12 cellular contexts compared by ENCODE assay signal in genomic region chr2:85649201-85650190, GRCh38. TPM values are rescaled to one million over a fixed set of nuclear protein-coding genes. Genes with fewer than 3 reads are reported as not detected.
DNase-seq lines count a peak whose midpoint lies in the region; TF ChIP-seq lines count a peak whose summit lies in the region.
"Had no signal": no experiment of that assay in that cellular context is flagged by ENCODE, and none has a peak within 500 bp of the region (broad histone marks: within the 10 kb centered on the region; RNA-seq: fewer than 3 reads in every experiment).

No MANE protein-coding gene starts in this region.

- DNase-seq in EH (ENCODE audit: low read depth), result peak; percentile 90
- peak; percentile 71 for DNase-seq in MG63
- DNase-seq in dermis blood vessel endothelial cell, result peak; percentile 46
- DNase-seq in renal cortical epithelial cell (ENCODE audit: low read depth), result peak; percentile 19
- DNase-seq in NCI-H748 treated with DMSO at 0.1 percent for 48 hours (lab: John Stamatoyannopoulos, UW), result no peak
- DNase-seq in germinal center (ENCODE audit: low spot score), result no peak
- no peak for DNase-seq in spleen
- no peak for DNase-seq in DMS79 (lab: John Stamatoyannopoulos, UW)

- peaks cover 0 to 25% (median 12%) of the 10 kb centered on the region in 6 donors for H3K4me1 ChIP-seq in spleen

- TF ChIP-seq CTCF in spleen (IDR thresholded peaks at IDR 0.05 in 8 of 11, conservative IDR thresholded peaks at IDR 0.05 in 3 of 11), result no peak

- H3K36me3 ChIP-seq in MG63 (peaks cover 83% of the 10 kb centered on the region), spleen (peaks cover 3 to 100% (median 82%) of the 10 kb centered on the region in 6 donors)

- intact Hi-C loops in spleen (cut with DNase I; ENCODE audit: low total_unique reads), result no loop called here

- H3K9me3 ChIP-seq in MG63 (no peaks in the 10 kb centered on the region), spleen (no peaks in the 10 kb centered on the region)
- H3K9me3 ChIP-seq: thoracic aorta had no signal

- H3K27ac ChIP-seq in spleen, result no peak overlapping the region
- H3K27ac ChIP-seq: epithelial cell of prostate had no signal

- H3K4me3 ChIP-seq in MG63 (no peak overlapping the region), spleen (no peak overlapping the region)
- H3K4me3 ChIP-seq: thoracic aorta had no signal

- H3K27me3 ChIP-seq in MG63, result no peaks in the 10 kb centered on the region
- no peaks in the 10 kb centered on the region for H3K27me3 ChIP-seq in spleen (replicated peaks in 1 of 7)

- no peak for TF ChIP-seq POLR2A in spleen (IDR thresholded peaks at IDR 0.05)

- WGBS in spleen, 5 donors, result 87 to 94% (median 91%) methylated on average over 9 of the region's 9 CpGs

RNA-seq across cellular contexts. Expression of gene SFTPB, which starts 18.5 kb away (rescaled TPM):
- total RNA-seq in MG63 (2014; rRNA removed; shearing (Covaris generic); ENCODE audit: low replicate concordance), result 0.16 TPM in 1 of 2 replicates, not detected in the other
- total RNA-seq in dermis blood vessel endothelial cell (not detected in 2 replicates), renal cortical epithelial cell (not detected in 2 replicates), spleen (1 to 10 TPM in 1 of 7 donors, not detected in 6; 1.9 TPM)
- polyA plus RNA-seq in spleen, result 1 to 10 TPM in 2 of 3 donors, under 1 TPM in 1; 0.59 to 4.0 (median 2.1) TPM
- total RNA-seq: H1, myocyte, thoracic aorta had no signal
- polyA plus RNA-seq: H1 had no signal

RNA-seq across cellular contexts. Expression of gene USP39, which starts 33.5 kb away (rescaled TPM):
- total RNA-seq in MG63 (2014; rRNA removed; shearing (Covaris generic); ENCODE audit: low replicate concordance), result 86.8 and 313 TPM in 2 replicates
- total RNA-seq in dermis blood vessel endothelial cell, result 44.6 and 51.5 TPM in 2 replicates
- total RNA-seq in renal cortical epithelial cell, result 37.2 and 38.7 TPM in 2 replicates
- total RNA-seq in spleen, result 10 to 100 TPM; 39.9 to 58.6 (median 50.5) TPM
- polyA plus RNA-seq in spleen, result 10 to 100 TPM; 27.7 to 40.2 (median 32.5) TPM

RNA-seq across cellular contexts. Expression of gene C2orf68, which starts 37.6 kb away (rescaled TPM):
- 16.2 and 17.3 TPM in 2 replicates for total RNA-seq in MG63 (2014; rRNA removed; shearing (Covaris generic); ENCODE audit: low replicate concordance)
- total RNA-seq in dermis blood vessel endothelial cell (16.9 and 24.7 TPM in 2 replicates), renal cortical epithelial cell (13.3 and 18.9 TPM in 2 replicates), spleen (10 to 100 TPM; 22.2 to 45.2 (median 33.2) TPM)
- polyA plus RNA-seq in spleen, result 10 to 100 TPM; 16.0 to 25.3 (median 18.9) TPM

RNA-seq across cellular contexts. Expression of gene GNLY, which starts 44.7 kb away (rescaled TPM):
- total RNA-seq in MG63 (2014; rRNA removed; shearing (Covaris generic); ENCODE audit: low replicate concordance), result not detected in 2 replicates
- not detected in 2 replicates for total RNA-seq in dermis blood vessel endothelial cell
- not detected in 2 replicates for total RNA-seq in renal cortical epithelial cell
- total RNA-seq in spleen, result 10 to 100 TPM; 17.4 to 87.8 (median 42.6) TPM
- 10 to 100 TPM; 13.1 to 38.9 (median 31.5) TPM for polyA plus RNA-seq in spleen
- total RNA-seq: H1 had no signal

RNA-seq across cellular contexts. Expression of gene TMEM150A, which starts 47.0 kb away (rescaled TPM):
- total RNA-seq in MG63 (2014; rRNA removed; shearing (Covaris generic); ENCODE audit: low replicate concordance), result 3.9 and 6.8 TPM in 2 replicates
- total RNA-seq in dermis blood vessel endothelial cell (9.4 and 12.9 TPM in 2 replicates), renal cortical epithelial cell (6.9 and 13.6 TPM in 2 replicates), spleen (10 to 100 TPM in 6 of 7 donors, 1 to 10 TPM in 1; 9.4 to 17.4 (median 11.2) TPM)
- polyA plus RNA-seq in spleen, result 10 to 100 TPM; 14.6 to 18.8 (median 14.8) TPM

Comparison
In these comparisons a context has a peak if more than half of its experiments do, and no peak if none do; other contexts are left out.
1. DNase-seq: peak in EH (single experiment), MG63 (single experiment), dermis blood vessel endothelial cell (single experiment) and renal cortical epithelial cell (single experiment); none in NCI-H748 treated with DMSO at 0.1 percent for 48 hours (single experiment), germinal center (single experiment), spleen (single experiment) and DMS79 (single experiment).